ENCODE assay signal across 9 cellular contexts in genomic region chr15:85542895-85543331, GRCh38.
DNase-seq lines count a peak whose midpoint lies in the region; TF ChIP-seq lines count a peak whose summit lies in the region.
"Had no signal": no experiment of that assay in that cellular context is flagged by ENCODE, and none has a peak within 500 bp of the region (broad histone marks: within the 10 kb centered on the region; RNA-seq: fewer than 3 reads in every experiment).

No MANE protein-coding gene starts in this region.

- no peaks in the 10 kb centered on the region for H3K23me2 ChIP-seq in H9 (ENCODE audit: insufficient read length, low read depth, low read length, poor library complexity, severe bottlenecking)

- peaks cover 77% of the 10 kb centered on the region for H3K4me1 Mint-ChIP-seq in activated naive CD8-positive, alpha-beta T cell (ENCODE audit: low read depth)
- H3K4me1 Mint-ChIP-seq in H9, result peaks cover 7 to 16% of the 10 kb centered on the region in 2 experiments

- no peak overlapping the region for H2BK5ac ChIP-seq in H9 (ENCODE audit: insufficient read length, low read length)

- H4K91ac ChIP-seq in H9 (ENCODE audit: insufficient read length, low read depth, low read length), result no peak overlapping the region

- 8 to 26% methylated on average over 3 of the region's 3 CpGs for WGBS in sigmoid colon, 2 donors
- no CpG with 5 or more reads among the region's 3 CpGs for WGBS in H9 (ENCODE audit: extremely low coverage, insufficient read length, low lambda C conversion rate)

- intact Hi-C loops in sigmoid colon (cut with DNase I), result no loop called here

- no peak overlapping the region for H4K5ac ChIP-seq in H9 (ENCODE audit: insufficient read length, low read depth, low read length)

- peak; percentile 28 to 48 for DNase-seq in NCI-H526 (lab: John Stamatoyannopoulos, UW)
- no peak for DNase-seq in NCI-H526 treated with DMSO at 0.1 percent for 48 hours (lab: John Stamatoyannopoulos, UW)
- DNase-seq in Karpas-422, result peak; percentile 59
- DNase-seq in sigmoid colon, result no peak
- no peak for DNase-seq in H9
- no peak for DNase-seq in SW480 (ENCODE audit: low spot score)
- no peak for DNase-seq in OCI-M1 (lab: John Stamatoyannopoulos, UW)

- peak overlapping the region; percentile 69 for H3K27ac Mint-ChIP-seq in activated naive CD8-positive, alpha-beta T cell
- H3K27ac Mint-ChIP-seq in H9, result no peak overlapping the region

- H3K9me3 ChIP-seq in Karpas-422 (ENCODE audit: low read length), result no peaks in the 10 kb centered on the region
- H3K9me3 ChIP-seq in sigmoid colon, result no peaks in the 10 kb centered on the region
- no peaks in the 10 kb centered on the region for H3K9me3 ChIP-seq in H9 (ENCODE audit: control insufficient read depth, low read depth, low read length)

- H2BK15ac ChIP-seq in H9 (ENCODE audit: low read depth, low read length), result no peak overlapping the region

- no peak overlapping the region for H2BK12ac ChIP-seq in H9 (ENCODE audit: insufficient read length, low read depth, low read length)

- H3K4me2 ChIP-seq in Karpas-422 (ENCODE audit: low read depth, low read length, poor library complexity, severe bottlenecking), result no peak overlapping the region
- H3K4me2 ChIP-seq in H9 (ENCODE audit: insufficient read depth, insufficient read length, low read length), result no peak overlapping the region

- no peak overlapping the region for H3K4ac ChIP-seq in H9 (ENCODE audit: low read depth, low read length)

- H4K20me1 ChIP-seq in Karpas-422 (ENCODE audit: insufficient read depth, low read depth, low read length) (no peaks in the 10 kb centered on the region), H9 (ENCODE audit: control insufficient read depth, insufficient read depth, insufficient read length) (no peaks in the 10 kb centered on the region)

- H3K23ac ChIP-seq in H9 (ENCODE audit: insufficient read length, low read depth, low read length), result no peak overlapping the region

- H3K18ac ChIP-seq in H9 (ENCODE audit: insufficient read length, low read depth, low read length), result no peak overlapping the region

- no peak overlapping the region for H2BK20ac ChIP-seq in H9 (ENCODE audit: low read depth, low read length, poor library complexity, severe bottlenecking)

- H3K9me3 Mint-ChIP-seq in activated naive CD8-positive, alpha-beta T cell (ENCODE audit: low read depth), result no peaks in the 10 kb centered on the region
- H3K9me3 Mint-ChIP-seq in H9, result no peaks in the 10 kb centered on the region

- no peak overlapping the region for H3K14ac ChIP-seq in H9 (ENCODE audit: insufficient read depth, low read length)

- H3K56ac ChIP-seq in H9 (ENCODE audit: insufficient read length, low read depth, low read length), result no peak overlapping the region

- H3K27me3 Mint-ChIP-seq in activated naive CD8-positive, alpha-beta T cell, result no peaks in the 10 kb centered on the region
- H3K27me3 Mint-ChIP-seq in H9 (ENCODE audit: low read depth), result no peaks in the 10 kb centered on the region

- H3K4me1 ChIP-seq in Karpas-422 (ENCODE audit: low read length), result peaks cover 50% of the 10 kb centered on the region
- peaks cover 0 to 56% (median 21%) of the 10 kb centered on the region in 4 donors for H3K4me1 ChIP-seq in sigmoid colon
- H3K4me1 ChIP-seq in H9 (ENCODE audit: insufficient read depth, low read length), result no peaks in the 10 kb centered on the region; the same call in 1 of the 2 replicates
- H3K4me1 ChIP-seq: parathyroid adenoma had no signal

- no peak overlapping the region for H2AK5ac ChIP-seq in H9 (ENCODE audit: insufficient read length, low read length)

- TF ChIP-seq POLR2A in sigmoid colon (IDR thresholded peaks at IDR 0.05), result no peak

- peaks cover 15% of the 10 kb centered on the region; the same call in 1 of the 2 replicates for H3K36me3 ChIP-seq in Karpas-422 (ENCODE audit: insufficient read depth, low read length)
- no peaks in the 10 kb centered on the region for H3K36me3 ChIP-seq in sigmoid colon

- H3K79me1 ChIP-seq in H9 (ENCODE audit: insufficient read depth, low read depth, low read length, poor library complexity, severe bottlenecking), result no peaks in the 10 kb centered on the region

- no peak overlapping the region for H2BK120ac ChIP-seq in H9 (ENCODE audit: low read depth, low read length, poor library complexity, severe bottlenecking)

- H3K79me2 ChIP-seq in Karpas-422 (ENCODE audit: low read length) (peaks cover 60% of the 10 kb centered on the region), H9 (ENCODE audit: insufficient read depth, low read length) (0 out of 2 replicates have a peak, but pooled peaks cover 2% of the 10 kb centered on the region)
- H3K79me2 ChIP-seq: parathyroid adenoma had no signal

- H4K8ac ChIP-seq in H9 (replicated peaks; ENCODE audit: insufficient read length, low read depth, low read length), result no peak overlapping the region

- no peak for TF ChIP-seq EP300 in sigmoid colon (IDR thresholded peaks at IDR 0.05)

- peaks cover 9% of the 10 kb centered on the region for H3K36me3 Mint-ChIP-seq in activated naive CD8-positive, alpha-beta T cell
- H3K36me3 Mint-ChIP-seq in H9 (ENCODE audit: insufficient read depth in 1 of 3, low read depth in 3 of 3), result peaks cover 0 to 14% (median 4%) of the 10 kb centered on the region in 3 experiments; a peak in 5 of 7 replicates

- H3K9ac ChIP-seq in Karpas-422 (ENCODE audit: low read length) (no peak overlapping the region), H9 (ENCODE audit: extremely low read depth, insufficient read length, low read length) (no peak overlapping the region)
- H3K9ac ChIP-seq: parathyroid adenoma had no signal

- no peak overlapping the region for H2AFZ ChIP-seq in Karpas-422 (ENCODE audit: low read length)
- H2AFZ ChIP-seq in H9 (ENCODE audit: low read length), result no peak overlapping the region
- H2AFZ ChIP-seq: parathyroid adenoma had no signal

- H3K4me3 ChIP-seq in Karpas-422 (ENCODE audit: low read length), result no peak overlapping the region
- H3K4me3 ChIP-seq in sigmoid colon, result no peak overlapping the region

- H3K9me2 ChIP-seq in Karpas-422 (replicated peaks; ENCODE audit: insufficient read depth, low read length), result no peaks in the 10 kb centered on the region

- peak overlapping the region; percentile 25 for H3K4me3 Mint-ChIP-seq in activated naive CD8-positive, alpha-beta T cell
- H3K4me3 Mint-ChIP-seq in H9, result no peak overlapping the region

- TF ChIP-seq CTCF in sigmoid colon (IDR thresholded peaks at IDR 0.05) (no peak), H9 (conservative IDR thresholded peaks at IDR 0.05) (no peak)

- H3T11ph ChIP-seq in H9 (ENCODE audit: low read length), result no peak overlapping the region

- H3K27me3 ChIP-seq in Karpas-422 (ENCODE audit: low read length), result no peaks in the 10 kb centered on the region
- H3K27me3 ChIP-seq in sigmoid colon, result no peaks in the 10 kb centered on the region
- H3K27me3 ChIP-seq in H9 (ENCODE audit: insufficient read depth, low read length), result no peaks in the 10 kb centered on the region

- H3K27ac ChIP-seq in Karpas-422 (ENCODE audit: low read length) (peak overlapping the region; percentile 29; the same call in 1 of the 2 replicates), sigmoid colon (peak overlapping the region; percentile 27 to 65 (median 55)), H9 (ENCODE audit: insufficient read length, low read depth, low read length) (no peak overlapping the region)
- H3K27ac ChIP-seq: parathyroid adenoma had no signal

Comparison
In these comparisons a context has a peak if more than half of its experiments do, and no peak if none do; other contexts are left out.
1. DNase-seq: peak in NCI-H526 (2 of 2) and Karpas-422 (single experiment); none in NCI-H526 treated with DMSO at 0.1 percent for 48 hours (single experiment), sigmoid colon (single experiment), H9 (single experiment), SW480 (single experiment) and OCI-M1 (single experiment).